In the genomic region with DNA sequence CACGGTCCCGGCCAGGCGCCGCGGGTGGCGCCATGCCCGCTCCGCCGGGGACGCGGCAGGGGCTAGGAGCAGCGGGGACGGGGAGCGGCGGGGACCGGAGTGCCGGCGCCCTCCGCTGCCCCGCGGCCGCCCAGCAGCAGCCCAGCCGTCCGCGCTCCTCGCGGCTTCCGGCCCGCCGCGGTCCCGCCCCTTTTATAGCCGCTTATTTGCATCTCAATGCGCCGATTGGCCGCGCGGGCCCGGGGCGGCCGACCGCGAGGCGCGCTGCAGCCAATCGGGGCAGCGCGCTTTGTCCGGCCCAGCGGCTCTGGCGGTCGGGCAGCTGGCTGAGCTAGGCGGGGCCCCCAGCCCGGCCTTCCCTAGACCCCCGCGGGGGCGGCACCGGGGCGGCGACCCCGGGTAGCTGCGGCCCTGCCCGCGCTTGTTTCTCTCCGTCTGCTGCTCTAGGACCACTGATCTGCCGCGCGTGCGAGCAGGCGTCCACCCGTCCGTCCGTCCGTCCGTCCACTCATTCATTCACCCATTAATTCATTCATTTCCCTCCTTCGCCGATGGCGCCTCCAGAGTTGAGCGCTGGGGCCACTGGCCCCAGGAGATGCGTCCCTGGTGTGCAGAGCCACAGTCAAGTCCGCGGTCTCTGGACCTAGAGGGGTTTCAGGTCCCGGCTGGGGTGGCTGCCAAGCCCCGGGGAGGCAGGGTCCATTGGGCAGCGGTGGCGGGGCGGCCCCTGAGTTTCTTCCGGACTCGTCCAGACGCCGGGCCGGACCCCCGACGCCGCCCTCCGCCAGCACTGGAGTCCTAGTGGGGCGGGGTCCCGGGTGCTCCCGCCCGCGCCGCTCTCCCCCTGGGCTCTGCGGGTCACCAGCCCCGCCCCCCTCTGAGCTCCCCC, we compare ENCODE assay signal across 8 cellular contexts. TPM values are rescaled to one million over a fixed set of nuclear protein-coding genes. Genes with fewer than 3 reads are reported as not detected.
A peak's percentile ranks its signal among the peaks of the same experiment; 100 is the strongest.
DNase-seq lines count a peak whose midpoint lies in the region; ATAC-seq, FAIRE-seq and TF ChIP-seq lines count a peak whose summit lies in the region.

Gene HES6, minus strand, starts transcription at position 167 of the 889 bp plus-strand sequence. Its CDS starts 133 bp downstream, at position 34.

- H3K27me3 Mint-ChIP-seq in CD4-positive, alpha-beta memory T cell: peaks cover 14 to 15% of the 10 kb centered on the region in 2 donors
- H3K27me3 Mint-ChIP-seq in activated CD8-positive, alpha-beta T cell treated with anti-CD3 and anti-CD28 coated beads for 36 hours: peaks cover 36% of the 10 kb centered on the region

- peaks cover 8% of the 10 kb centered on the region for H3K27me3 ChIP-seq in CD4-positive, alpha-beta memory T cell (ENCODE audit: insufficient read depth, low read length)
- peaks cover 11 to 57% (median 47%) of the 10 kb centered on the region in 4 experiments for H3K27me3 ChIP-seq in H1 (replicated peaks in 1 of 4; ENCODE audit: control insufficient read depth in 3 of 4, extremely low read depth in 1 of 4, insufficient read depth in 3 of 4, low read length in 3 of 4)

- peak within 1 kb of the TSS; percentile 87 for H3K18ac ChIP-seq in H1 (ENCODE audit: extremely low read depth, low read length)

- CTCF ChIA-PET in CD4-positive, alpha-beta memory T cell (lab: Charles Lee; ENCODE audit: partially characterized antibody): interaction anchor here (2.1 kb wide), 1 partner anchor 23 kb away, joined by 7 read pairs; no protein-coding TSS in a partner anchor
- CTCF ChIA-PET in activated CD8-positive, alpha-beta T cell treated with anti-CD3 and anti-CD28 coated beads for 36 hours (lab: Charles Lee): interaction anchor here (0.9 to 2.5 kb wide), 2 partner anchors 16 to 23 kb away, joined by 3 to 9 read pairs; no protein-coding TSS in a partner anchor
- CTCF ChIA-PET in H1 (lab: Charles Lee; ENCODE audit: partially characterized antibody): no interaction called here

- POLR2A ChIA-PET in CD4-positive, alpha-beta memory T cell (lab: Charles Lee; ENCODE audit: partially characterized antibody): interaction anchor here (0.8 to 2.1 kb wide), 3 partner anchors 9 to 37 kb away, joined by 3 to 15 read pairs (median 4); partner anchors contain the start of gene ILKAP
- POLR2A ChIA-PET in activated CD8-positive, alpha-beta T cell treated with anti-CD3 and anti-CD28 coated beads for 36 hours (lab: Charles Lee): interaction anchor here (0.8 kb wide), 1 partner anchor 75 kb away, joined by 3 read pairs; no protein-coding TSS in a partner anchor
- POLR2A ChIA-PET in H1 (lab: Charles Lee; ENCODE audit: partially characterized antibody): interaction anchor here (0.5 to 3.0 kb wide), 23 partner anchors 8 to 249 kb away, joined by 3 to 21 read pairs (median 5); partner anchors contain the start of gene PER2

- H3K27ac Mint-ChIP-seq in CD4-positive, alpha-beta memory T cell: peak within 1 kb of the TSS in 6 of 7 donors; percentile 25 to 91 (median 90)
- H3K27ac Mint-ChIP-seq in activated CD8-positive, alpha-beta T cell treated with anti-CD3 and anti-CD28 coated beads for 36 hours: peak within 1 kb of the TSS; percentile 53

- peak within 1 kb of the TSS in 1 of 2 donors; percentile 52 for H3K4me3 ChIP-seq in CD4-positive, alpha-beta memory T cell (ENCODE audit: low read length in 2 of 2)
- peak within 1 kb of the TSS; percentile 55 to 81 (median 60) for H3K4me3 ChIP-seq in H1 (ENCODE audit: extremely low read depth in 1 of 4, insufficient read depth in 2 of 4, low read depth in 3 of 4, low read length in 4 of 4)
- H3K4me3 ChIP-seq in mesodermal cell (ENCODE audit: extremely low read depth, insufficient read depth, low read length, poor library complexity, severe bottlenecking): peak within 1 kb of the TSS; percentile 43

- no peak for TF ChIP-seq RAD21 in H1 (IDR thresholded peaks at IDR 0.05 in 1 of 2, conservative IDR thresholded peaks at IDR 0.05 in 1 of 2; ENCODE audit: low read depth in 2 of 2, low read length in 2 of 2)

- peaks cover 2 to 5% of the 10 kb centered on the region in 2 donors for H3K36me3 Mint-ChIP-seq in CD4-positive, alpha-beta memory T cell
- H3K36me3 Mint-ChIP-seq in activated CD8-positive, alpha-beta T cell treated with anti-CD3 and anti-CD28 coated beads for 36 hours (ENCODE audit: low read depth): peaks cover 6% of the 10 kb centered on the region

- H3K9ac ChIP-seq in H1 (replicated peaks in 1 of 4; ENCODE audit: extremely low read depth in 1 of 4, low read depth in 3 of 4, low read length in 3 of 4): peak within 1 kb of the TSS in 2 of 4 experiments; percentile 54 to 65; a peak in 4 of 7 replicates

- peak within 1 kb of the TSS; percentile 87 to 98 (median 91) for H3K4me3 Mint-ChIP-seq in CD4-positive, alpha-beta memory T cell
- H3K4me3 Mint-ChIP-seq in activated CD8-positive, alpha-beta T cell treated with anti-CD3 and anti-CD28 coated beads for 36 hours: peak within 1 kb of the TSS; percentile 75

- peaks cover 17% of the 10 kb centered on the region; the same call in 1 of the 2 replicates for H3K23me2 ChIP-seq in H1 (ENCODE audit: low read depth, low read length)

- peaks cover 12% of the 10 kb centered on the region for H3K4me1 ChIP-seq in CD4-positive, alpha-beta memory T cell (ENCODE audit: insufficient read depth, low read length)
- peaks cover 3 to 15% (median 7%) of the 10 kb centered on the region in 4 experiments for H3K4me1 ChIP-seq in H1 (replicated peaks in 1 of 4; ENCODE audit: control insufficient read depth in 3 of 4, insufficient read depth in 4 of 4, low read length in 3 of 4)
- peaks cover 3% of the 10 kb centered on the region for H3K4me1 ChIP-seq in mesodermal cell (ENCODE audit: control insufficient read depth, insufficient read depth, low read length, poor library complexity, severe bottlenecking)

- FAIRE-seq in H1 (lab: Jason Lieb, UNC): no peak

- H3K9me3 ChIP-seq in CD4-positive, alpha-beta memory T cell (ENCODE audit: control insufficient read depth in 1 of 2, low read length in 2 of 2): no peaks in the 10 kb centered on the region
- peaks cover 0 to 10% of the 10 kb centered on the region in 2 experiments; a peak in 2 of 4 replicates for H3K9me3 ChIP-seq in H1 (ENCODE audit: insufficient read depth in 2 of 2, low read depth in 1 of 2, low read length in 1 of 2)
- peaks cover 3% of the 10 kb centered on the region for H3K9me3 ChIP-seq in mesodermal cell (ENCODE audit: control insufficient read depth, low read length)

- H3K4me1 Mint-ChIP-seq in CD4-positive, alpha-beta memory T cell: peaks cover 1 to 32% (median 4%) of the 10 kb centered on the region in 4 donors
- H3K4me1 Mint-ChIP-seq in activated CD8-positive, alpha-beta T cell treated with anti-CD3 and anti-CD28 coated beads for 36 hours (ENCODE audit: low read depth): peaks cover 2% of the 10 kb centered on the region

- H2BK20ac ChIP-seq in H1 (ENCODE audit: low read length): 0 out of 2 replicates have a peak within 1 kb of the TSS, but pooled peaks have one; percentile 13

- peak; percentile 88 for ATAC-seq in GM19455 (IDR thresholded peaks at IDR 0.05; ENCODE audit: unreplicated experiment)
- peak; percentile 87 for ATAC-seq in activated CD8-positive, alpha-beta T cell treated with anti-CD3 and anti-CD28 coated beads for 36 hours

- peak; percentile 68 to 80 (median 74) for DNase-seq in CD4-positive, alpha-beta memory T cell
- DNase-seq in HK-2 (ENCODE audit: unreplicated experiment) (peak; percentile 88), NCI-H82 (lab: John Stamatoyannopoulos, UW) (peak; percentile 97), H1 (ENCODE audit: low read depth in 1 of 2, low spot score in 2 of 2) (peak; percentile 75 to 91)
- DNase-seq in activated CD8-positive, alpha-beta T cell treated with anti-CD3 and anti-CD28 coated beads for 36 hours: peak; percentile 84
- DNase-seq in stimulated activated CD8-positive, alpha-beta memory T cell treated with anti-CD3 and anti-CD28 coated beads, Interleukin-12 subunit alpha, Interleukin-12 subunit beta, amount 100 ng/mL, for 4 hours (ENCODE audit: low read depth): peak; percentile 67

- no peaks in the 10 kb centered on the region for H3K79me2 ChIP-seq in H1 (ENCODE audit: control insufficient read depth in 1 of 2, insufficient read depth in 2 of 2, low read length in 2 of 2)

- H4K5ac ChIP-seq in H1 (ENCODE audit: insufficient read length, low read depth, low read length): peak within 1 kb of the TSS; percentile 72

- peak within 1 kb of the TSS; percentile 92 for H4K8ac ChIP-seq in H1 (ENCODE audit: extremely low read depth, insufficient read depth, low read length)

- WGBS in H1 (ENCODE audit: extremely low coverage in 1 of 2, insufficient coverage in 1 of 2, insufficient read length in 1 of 2, insufficient replicate concordance in 2 of 2, low coverage in 1 of 2, low lambda C conversion rate in 2 of 2, missing lambda C conversion rate in 1 of 2), 2 experiments: 1% methylated on average over 36 of the region's 104 CpGs; no CpG with 5 or more reads in 1 of the 2 experiments
- 1% methylated on average over 92 of the region's 104 CpGs for WGBS in mesodermal cell (ENCODE audit: insufficient coverage in 2 of 2), 2 experiments

- H3K27ac ChIP-seq in CD4-positive, alpha-beta memory T cell (ENCODE audit: low read depth, low read length): no peak within 1 kb of the TSS
- 0 out of 2 replicates have a peak within 1 kb of the TSS, but pooled peaks have one; percentile 28 for H3K27ac ChIP-seq in H1 (ENCODE audit: low read depth, low read length)
- H3K27ac ChIP-seq in mesodermal cell (ENCODE audit: low read depth, low read length, severe bottlenecking): no peak within 1 kb of the TSS

- H2BK12ac ChIP-seq in H1 (ENCODE audit: low read depth, low read length): peak within 1 kb of the TSS; percentile 50; the same call in 1 of the 2 replicates

- peak within 1 kb of the TSS; percentile 42 for H3K56ac ChIP-seq in H1 (replicated peaks; ENCODE audit: insufficient read length, low read depth, low read length)

- no peaks in the 10 kb centered on the region for H3K36me3 ChIP-seq in CD4-positive, alpha-beta memory T cell (ENCODE audit: insufficient read depth, low read length)
- H3K36me3 ChIP-seq in H1 (ENCODE audit: control insufficient read depth in 2 of 4, insufficient read depth in 4 of 4, low read length in 3 of 4): peaks cover 0 to 7% (median 0%) of the 10 kb centered on the region in 4 experiments; a peak in 1 of 8 replicates
- H3K36me3 ChIP-seq in mesodermal cell (ENCODE audit: control insufficient read depth, insufficient read depth, low read length): no peaks in the 10 kb centered on the region

- no peak within 1 kb of the TSS for H2AK5ac ChIP-seq in H1 (ENCODE audit: low read depth, low read length)

- H2AFZ ChIP-seq in H1 (ENCODE audit: low read length): no peak within 1 kb of the TSS

- TF ChIP-seq CTCF in activated CD8-positive, alpha-beta T cell treated with anti-CD3 and anti-CD28 coated beads for 36 hours (IDR thresholded peaks at IDR 0.05): no peak
- TF ChIP-seq CTCF in H1 (IDR thresholded peaks at IDR 0.05; ENCODE audit: control extremely low read depth in 1 of 3, insufficient read depth in 1 of 3, low read depth in 1 of 3, low read length in 3 of 3): 0 out of 4 replicates have a peak, but pooled peaks of 1 of the 3 experiments have one; percentile 9

- 0 out of 2 replicates have a peak within 1 kb of the TSS, but pooled peaks have one; percentile 46 for H2BK15ac ChIP-seq in H1 (ENCODE audit: low read length)

- H4K91ac ChIP-seq in H1 (replicated peaks; ENCODE audit: insufficient read length, low read length): peak within 1 kb of the TSS; percentile 98

- peaks cover 0 to 10% of the 10 kb centered on the region in 2 experiments for H4K20me1 ChIP-seq in H1 (replicated peaks in 1 of 2; ENCODE audit: control insufficient read depth in 1 of 2, insufficient read depth in 2 of 2, low read length in 2 of 2)

- peak within 1 kb of the TSS; percentile 85; the same call in 1 of the 2 replicates for H2BK5ac ChIP-seq in H1 (ENCODE audit: low read depth, low read length)

- H3K23ac ChIP-seq in H1 (ENCODE audit: insufficient read length): no peak within 1 kb of the TSS

- intact Hi-C loops in CD4-positive, alpha-beta memory T cell (cut with micrococcal nuclease): loop anchor here (2.0 kb wide), 2 partner anchors 37 to 49 kb away; partner anchors contain the start of genes ILKAP and PER2
- intact Hi-C loops in activated CD8-positive, alpha-beta T cell treated with anti-CD3 and anti-CD28 coated beads for 36 hours (cut with micrococcal nuclease): no loop called here

- TF ChIP-seq POLR2A in H1 (IDR thresholded peaks at IDR 0.05; ENCODE audit: control extremely low read depth in 1 of 2, low read depth in 2 of 2, low read length in 2 of 2): peak in 1 of 2 experiments; percentile 92; a peak in 2 of 3 replicates

- peak within 1 kb of the TSS; percentile 83 for H3K4ac ChIP-seq in H1 (replicated peaks; ENCODE audit: insufficient read length, low read depth, low read length)

- H2BK120ac ChIP-seq in H1 (replicated peaks; ENCODE audit: low read depth, low read length): no peak within 1 kb of the TSS

- no peak for TF ChIP-seq EP300 in H1 (IDR thresholded peaks at IDR 0.05; ENCODE audit: borderline replicate concordance in 1 of 2, low read depth in 2 of 2, low read length in 2 of 2)

- H3K4me2 ChIP-seq in H1 (ENCODE audit: insufficient read depth in 1 of 2, low read depth in 2 of 2, low read length in 2 of 2): peak within 1 kb of the TSS; percentile 94 to 96

- no peak within 1 kb of the TSS for H3K14ac ChIP-seq in H1 (ENCODE audit: insufficient read length)

- no peaks in the 10 kb centered on the region for H3K9me3 Mint-ChIP-seq in CD4-positive, alpha-beta memory T cell
- H3K9me3 Mint-ChIP-seq in activated CD8-positive, alpha-beta T cell treated with anti-CD3 and anti-CD28 coated beads for 36 hours: no peaks in the 10 kb centered on the region

- no peaks in the 10 kb centered on the region for H3K79me1 ChIP-seq in H1 (ENCODE audit: low read depth, low read length)

RNA-seq across cellular contexts. Expression of gene HES6, which starts in this region (rescaled TPM):
- 1 to 10 TPM in 1 of 2 experiments, under 1 TPM in 1; 0.67 to 2.1 TPM for total RNA-seq in CD4-positive, alpha-beta memory T cell
- polyA plus RNA-seq in CD4-positive, alpha-beta memory T cell: 1 to 10 TPM in 1 of 2 donors, under 1 TPM in 1; 0.99 to 4.9 TPM
- total RNA-seq in activated CD8-positive, alpha-beta T cell treated with anti-CD3 and anti-CD28 coated beads for 36 hours: 1 to 10 TPM; 5.2 to 5.6 TPM
- 35.2 and 36.3 TPM in 2 replicates for total RNA-seq in H1 (2021; fragmentation: NEBNext Ultra II Directional; extraction: Animal tissue kit (Norgen Biotek cat#: 25700))
- 32.6 and 58.9 TPM in 2 replicates for polyA plus RNA-seq in H1 (2011; rRNA removed)
- 46.1 TPM for polyA plus RNA-seq in H1 (2011; cell fraction: cytosol; rRNA removed)
- 114 TPM for polyA plus RNA-seq in H1 (2011; cell fraction: nucleus; rRNA removed)
- polyA plus RNA-seq in H1 (2012, experiment 1 of 2): 23.0 to 32.3 TPM (median 28.2 TPM) in 4 replicates
- polyA plus RNA-seq in H1 (2012, experiment 2 of 2): 22.4 TPM
- 34.8 TPM for polyA plus RNA-seq in H1 (2013, experiment 1 of 2)
- 33.0 TPM for polyA plus RNA-seq in H1 (2013, experiment 2 of 2)
- polyA minus RNA-seq in H1 (2011; rRNA and poly(A)+ RNA removed): 2.3 and 2.4 TPM in 2 replicates
- polyA minus RNA-seq in H1 (2011; cell fraction: cytosol; rRNA and poly(A)+ RNA removed): 13.8 TPM
- 35.0 TPM for polyA minus RNA-seq in H1 (2011; cell fraction: nucleus; rRNA and poly(A)+ RNA removed)
- polyA plus RNA-seq in mesodermal cell (2013, experiment 1 of 2): 12.4 TPM
- 10.9 TPM for polyA plus RNA-seq in mesodermal cell (2013, experiment 2 of 2)
